Comparison of ENCODE assay signal across 17 cellular contexts in genomic region chr12:47752121-47752520, GRCh38. TPM values are rescaled to one million over a fixed set of nuclear protein-coding genes. Genes with fewer than 3 reads are reported as not detected.
A peak's percentile ranks its signal among the peaks of the same experiment; 100 is the strongest.
DNase-seq lines count a peak whose midpoint lies in the region; ATAC-seq and TF ChIP-seq lines count a peak whose summit lies in the region.
"Had no signal": no experiment of that assay in that cellular context is flagged by ENCODE, and none has a peak within 500 bp of the region (broad histone marks: within the 10 kb centered on the region; RNA-seq: fewer than 3 reads in every experiment).

No MANE protein-coding gene starts in this region.

- H3K9me3 ChIP-seq in fibroblast of lung (ENCODE audit: control insufficient read depth, insufficient read depth, low read depth, low read length): no peaks in the 10 kb centered on the region

- no peaks in the 10 kb centered on the region for H4K20me1 ChIP-seq in fibroblast of lung (ENCODE audit: control insufficient read depth, extremely low read depth, insufficient read depth, low read length)

- H3K4me3 ChIP-seq in fibroblast of lung (replicated peaks in 1 of 4; ENCODE audit: control extremely low read depth in 1 of 4, insufficient read depth in 1 of 4, low read depth in 3 of 4, low read length in 4 of 4): no peak overlapping the region

- no peak overlapping the region for H3K4me2 ChIP-seq in fibroblast of lung (ENCODE audit: extremely low read depth, insufficient read depth, low read length)

- no peak overlapping the region for H3K9ac ChIP-seq in fibroblast of lung (ENCODE audit: insufficient read depth, low read length)

- peaks cover 12% of the 10 kb centered on the region for H3K4me1 ChIP-seq in fibroblast of lung (ENCODE audit: control insufficient read depth, extremely low read depth, insufficient read depth, low read length)

- ATAC-seq in stimulated activated memory B cell treated with anti-CD40 and anti-IgM and Interleukin-4, amounts not matched to agents 10 μg/mL and 1 μg/mL and 100 μg/mL, for 72 hours: no peak

- TF ChIP-seq CTCF in C4-2B (conservative IDR thresholded peaks at IDR 0.05) (no peak), VCaP (conservative IDR thresholded peaks at IDR 0.05) (no peak), fibroblast of lung (conservative IDR thresholded peaks at IDR 0.05 in 1 of 2, IDR thresholded peaks at IDR 0.05 in 1 of 2; ENCODE audit: low read depth in 1 of 2, low read length in 2 of 2) (no peak)

- no peak overlapping the region for H2AFZ ChIP-seq in fibroblast of lung (ENCODE audit: low read length)

- H3K4me3 Mint-ChIP-seq in stimulated activated memory B cell treated with anti-CD40 and anti-IgM and Interleukin-4, amounts not matched to agents 10 μg/mL and 1 μg/mL and 100 μg/mL, for 72 hours: no peak overlapping the region
- H3K4me3 Mint-ChIP-seq: neural crest cell had no signal

- no peaks in the 10 kb centered on the region for H3K27me3 Mint-ChIP-seq in stimulated activated memory B cell treated with anti-CD40 and anti-IgM and Interleukin-4, amounts not matched to agents 10 μg/mL and 1 μg/mL and 100 μg/mL, for 72 hours

- peak overlapping the region; percentile 47 for H3K27ac Mint-ChIP-seq in stimulated activated memory B cell treated with anti-CD40 and anti-IgM and Interleukin-4, amounts not matched to agents 10 μg/mL and 1 μg/mL and 100 μg/mL, for 72 hours

- DNase-seq in fibroblast of lung (ENCODE audit: low read depth in 2 of 2) (no peak), RKO (ENCODE audit: low spot score) (no peak), HK-2 (ENCODE audit: unreplicated experiment) (no peak), nucleus accumbens (lab: John Stamatoyannopoulos, UW) (no peak)
- DNase-seq in stimulated activated CD4-positive, alpha-beta T cell treated with anti-CD3 and anti-CD28 coated beads, Interleukin-2, amount 100 ng/mL, for 24 hours: no peak
- DNase-seq: caudate nucleus; hypothalamus; NCI-H187; NK-92 treated with Interleukin-12 subunit alpha and Interleukin-12 subunit beta, amount 100 ng/mL, for 24 hours; stimulated activated naive CD4-positive, alpha-beta T cell treated with Interleukin-2 at 50 U/mL for 16 hours; WERI-Rb-1 had no signal

- no peaks in the 10 kb centered on the region for H3K9me3 Mint-ChIP-seq in stimulated activated memory B cell treated with anti-CD40 and anti-IgM and Interleukin-4, amounts not matched to agents 10 μg/mL and 1 μg/mL and 100 μg/mL, for 72 hours
- H3K9me3 Mint-ChIP-seq: neural crest cell had no signal

- H3K27me3 ChIP-seq in fibroblast of lung (ENCODE audit: control insufficient read depth, insufficient read depth, low read length): no peaks in the 10 kb centered on the region

- no peaks in the 10 kb centered on the region for H3K79me2 ChIP-seq in fibroblast of lung (ENCODE audit: control insufficient read depth, insufficient read depth, low read length)

- peak overlapping the region; percentile 73 for H3K27ac ChIP-seq in C4-2B
- H3K27ac ChIP-seq in VCaP: peak overlapping the region; percentile 78
- H3K27ac ChIP-seq in fibroblast of lung (ENCODE audit: insufficient read depth, low read length): peak overlapping the region; percentile 23
- H3K27ac ChIP-seq: WERI-Rb-1 had no signal

- H3K36me3 ChIP-seq in fibroblast of lung (ENCODE audit: control insufficient read depth, insufficient read depth, low read length): no peaks in the 10 kb centered on the region
- H3K36me3 ChIP-seq: WERI-Rb-1 had no signal

- peaks cover 68% of the 10 kb centered on the region for H3K4me1 Mint-ChIP-seq in stimulated activated memory B cell treated with anti-CD40 and anti-IgM and Interleukin-4, amounts not matched to agents 10 μg/mL and 1 μg/mL and 100 μg/mL, for 72 hours

- H3K36me3 Mint-ChIP-seq in stimulated activated memory B cell treated with anti-CD40 and anti-IgM and Interleukin-4, amounts not matched to agents 10 μg/mL and 1 μg/mL and 100 μg/mL, for 72 hours: peaks cover 6% of the 10 kb centered on the region

RNA-seq across cellular contexts. Expression of gene RAPGEF3, which starts 6.6 kb away (rescaled TPM):
- 1.0 and 2.8 TPM in 2 replicates for total RNA-seq in fibroblast of lung
- 0.83 and 0.95 TPM in 2 replicates for polyA plus RNA-seq in fibroblast of lung
- 0.93 and 1.2 TPM in 2 replicates for polyA plus RNA-seq in fibroblast of lung (2012)
- 2.3 and 4.2 TPM in 2 replicates for polyA minus RNA-seq in fibroblast of lung (ENCODE audit: low replicate concordance)

RNA-seq across cellular contexts. Expression of gene SLC48A1, which starts 20.9 kb away (rescaled TPM):
- total RNA-seq in fibroblast of lung: 12.8 and 18.7 TPM in 2 replicates
- 8.9 and 9.0 TPM in 2 replicates for polyA plus RNA-seq in fibroblast of lung
- 12.1 and 13.2 TPM in 2 replicates for polyA plus RNA-seq in fibroblast of lung (2012)
- polyA minus RNA-seq in fibroblast of lung (ENCODE audit: low replicate concordance): 20.9 and 22.7 TPM in 2 replicates

RNA-seq across cellular contexts. Expression of gene ENDOU, which starts 26.8 kb away (rescaled TPM):
- total RNA-seq in fibroblast of lung: 0.17 TPM in 1 of 2 replicates, not detected in the other
- polyA plus RNA-seq in fibroblast of lung: 0.07 and 0.09 TPM in 2 replicates
- not detected in 2 replicates for polyA plus RNA-seq in fibroblast of lung (2012)
- polyA minus RNA-seq in fibroblast of lung (ENCODE audit: low replicate concordance): not detected in 2 replicates
- total RNA-seq: mononuclear cell; neural crest cell; T-helper 1 cell treated with Interleukin-12 subunit alpha and Interleukin-12 subunit beta and Interleukin-4 antibody, amounts not matched to agents 30 ng/mL and 1 ng/mL, for 36 hours had no signal

RNA-seq across cellular contexts. Expression of gene RPAP3, which starts 46.3 kb away (rescaled TPM):
- total RNA-seq in fibroblast of lung: 11.3 and 12.1 TPM in 2 replicates
- 21.0 and 23.8 TPM in 2 replicates for polyA plus RNA-seq in fibroblast of lung
- polyA plus RNA-seq in fibroblast of lung (2012): 17.3 and 19.8 TPM in 2 replicates
- 0.11 and 0.12 TPM in 2 replicates for polyA minus RNA-seq in fibroblast of lung (ENCODE audit: low replicate concordance)

Comparison
In these comparisons a context has a peak if more than half of its experiments do, and no peak if none do; other contexts are left out.
1. H3K27ac ChIP-seq: peak in every context shown above with its lines; median percentile 78 in VCaP; 73 in C4-2B; 23 in fibroblast of lung.